ENCODE assay signal across 1 cellular context in genomic region chr12:2877047-2877958, GRCh38.
A peak's percentile ranks its signal among the peaks of the same experiment; 100 is the strongest.
TF ChIP-seq lines count a peak whose summit lies in the region.

TSS of gene FOXM1 (minus strand) at chr12:2877174. CDS start at chr12:2874478, 2,696 bp downstream.
TSS of gene RHNO1 (plus strand) at chr12:2877223. CDS start at chr12:2885367, 8,144 bp downstream.

TF ChIP-seq in K562, 482 proteins besides CTCF, POLR2A, EP300 and RAD21 (continued from another document and continues in another):
- TF ChIP-seq MTA1 (IDR thresholded peaks at IDR 0.05; ENCODE audit: borderline replicate concordance) (no peak), PHF21A (IDR thresholded peaks at IDR 0.05; ENCODE audit: borderline replicate concordance, low read depth) (no peak), ZNF444 (CRISPR knock-in tag; IDR thresholded peaks at IDR 0.05) (no peak), THRA (IDR thresholded peaks at IDR 0.05) (no peak), ZNF143 (CRISPR knock-in tag; IDR thresholded peaks at IDR 0.05) (no peak), SREBF2 (CRISPR knock-in tag; IDR thresholded peaks at IDR 0.05) (no peak), MTA2 (IDR thresholded peaks at IDR 0.05; ENCODE audit: low read depth) (no peak), NCOR1 (IDR thresholded peaks at IDR 0.05) (no peak), LARP7 (IDR thresholded peaks at IDR 0.05) (no peak), HMG20A (CRISPR knock-in tag; conservative IDR thresholded peaks at IDR 0.05) (no peak), ZNF197 (CRISPR knock-in tag; IDR thresholded peaks at IDR 0.05; ENCODE audit: low read depth) (no peak), ZZZ3 (IDR thresholded peaks at IDR 0.05) (no peak), RNF2 (IDR thresholded peaks at IDR 0.05) (no peak), PRDM10 (IDR thresholded peaks at IDR 0.05; ENCODE audit: partially characterized antibody) (no peak), RBM25 (IDR thresholded peaks at IDR 0.05; ENCODE audit: low read depth, low read length, severe bottlenecking) (peak; percentile 12), NCOA2 (IDR thresholded peaks at IDR 0.05; ENCODE audit: partially characterized antibody in 2 of 2) (no peak), ZBTB33 (CRISPR knock-in tag; IDR thresholded peaks at IDR 0.05) (no peak), KDM4B (IDR thresholded peaks at IDR 0.05; ENCODE audit: borderline replicate concordance in 2 of 2, low read depth in 1 of 2) (no peak), MGA (IDR thresholded peaks at IDR 0.05) (peak; percentile 59), TEAD2 (tag; IDR thresholded peaks at IDR 0.05) (no peak), CBX1 (IDR thresholded peaks at IDR 0.05; ENCODE audit: low read depth) (no peak), OTX1 (CRISPR knock-in tag; IDR thresholded peaks at IDR 0.05) (no peak), DEAF1 (CRISPR knock-in tag; IDR thresholded peaks at IDR 0.05) (no peak), CREBBP (IDR thresholded peaks at IDR 0.05; ENCODE audit: low read depth, low read length) (no peak), SMAD3 (CRISPR knock-in tag; conservative IDR thresholded peaks at IDR 0.05) (no peak), SRSF1 (IDR thresholded peaks at IDR 0.05; ENCODE audit: low read depth, low read length) (no peak), RERE (CRISPR knock-in tag; IDR thresholded peaks at IDR 0.05; ENCODE audit: borderline replicate concordance) (no peak), ZBTB12 (CRISPR knock-in tag; IDR thresholded peaks at IDR 0.05) (no peak), SAFB (IDR thresholded peaks at IDR 0.05; ENCODE audit: borderline replicate concordance, low read depth, low read length) (no peak)
